Comparison of ENCODE assay signal across 8 cellular contexts in genomic region chr9:98775831-98776441, GRCh38. TPM values are rescaled to one million over a fixed set of nuclear protein-coding genes. Genes with fewer than 3 reads are reported as not detected.
DNase-seq lines count a peak whose midpoint lies in the region; ATAC-seq and TF ChIP-seq lines count a peak whose summit lies in the region.

No MANE protein-coding gene starts in this region.

- DNase-seq in activated T-cell treated with anti-CD3 and anti-CD28 coated beads for 4 hours (peak; percentile 19), LHCN-M2 (ENCODE audit: low read depth) (peak; percentile 56), epidermal melanocyte (ENCODE audit: insufficient read length, low spot score) (peak; percentile 77), naive B cell (peak; percentile 43)
- no peak for DNase-seq in activated T-cell treated with anti-CD3 and anti-CD28 coated beads, Interleukin-2, amount 50 U/mL, for 1 hour

- peaks cover 5 to 29% of the 10 kb centered on the region in 2 donors for H3K36me3 Mint-ChIP-seq in naive B cell

- H3K4me3 Mint-ChIP-seq in naive B cell: no peak overlapping the region

- peak overlapping the region in 1 of 6 donors; percentile 8 for H3K27ac Mint-ChIP-seq in naive B cell

- no peaks in the 10 kb centered on the region for H3K4me1 Mint-ChIP-seq in naive B cell

- H3K27me3 Mint-ChIP-seq in naive B cell: no peaks in the 10 kb centered on the region

- no peaks in the 10 kb centered on the region for H3K9me3 Mint-ChIP-seq in naive B cell

- ATAC-seq in SK-N-SH treated with all-trans-retinoic acid at 6 μM for 48 hours (peak; percentile 88), naive B cell (ENCODE audit: low read depth in 2 of 2) (peak; percentile 27 to 56), GM21737 (IDR thresholded peaks at IDR 0.05; ENCODE audit: unreplicated experiment) (no peak), GM21619 (IDR thresholded peaks at IDR 0.05; ENCODE audit: unreplicated experiment) (no peak)

TF ChIP-seq in SK-N-SH treated with all-trans-retinoic acid at 6 μM for 48 hours, 23 proteins besides CTCF, POLR2A, EP300 and RAD21:
- TF ChIP-seq POU6F1 (CRISPR knock-in tag; IDR thresholded peaks at IDR 0.05; ENCODE audit: borderline replicate concordance, low read depth) (no peak), OSR1 (CRISPR knock-in tag; IDR thresholded peaks at IDR 0.05) (no peak), ESRRG (CRISPR knock-in tag; IDR thresholded peaks at IDR 0.05) (no peak), CSDC2 (CRISPR knock-in tag; IDR thresholded peaks at IDR 0.05) (no peak), ZNF8 (CRISPR knock-in tag; IDR thresholded peaks at IDR 0.05) (no peak), RARB (CRISPR knock-in tag; IDR thresholded peaks at IDR 0.05) (no peak), ISL1 (CRISPR knock-in tag; IDR thresholded peaks at IDR 0.05) (no peak), ZFP30 (CRISPR knock-in tag; IDR thresholded peaks at IDR 0.05) (no peak), PPARA (CRISPR knock-in tag; IDR thresholded peaks at IDR 0.05; ENCODE audit: borderline replicate concordance) (no peak), PATZ1 (CRISPR knock-in tag; IDR thresholded peaks at IDR 0.05; ENCODE audit: borderline replicate concordance) (no peak), SNAI2 (CRISPR knock-in tag; IDR thresholded peaks at IDR 0.05) (no peak), CREB5 (CRISPR knock-in tag; IDR thresholded peaks at IDR 0.05; ENCODE audit: low read depth) (no peak), CSRNP3 (CRISPR knock-in tag; IDR thresholded peaks at IDR 0.05) (no peak), ZNF565 (CRISPR knock-in tag; conservative IDR thresholded peaks at IDR 0.05; ENCODE audit: low read depth) (no peak), BACH2 (CRISPR knock-in tag; IDR thresholded peaks at IDR 0.05; ENCODE audit: borderline replicate concordance) (no peak), ZNF70 (CRISPR knock-in tag; IDR thresholded peaks at IDR 0.05) (no peak), ARNTL (CRISPR knock-in tag; IDR thresholded peaks at IDR 0.05; ENCODE audit: borderline replicate concordance, low read depth) (no peak), TCF4 (CRISPR knock-in tag; IDR thresholded peaks at IDR 0.05; ENCODE audit: borderline replicate concordance) (no peak), ZFP3 (CRISPR knock-in tag; IDR thresholded peaks at IDR 0.05) (no peak)
TF ChIP-seq in SK-N-SH treated with all-trans-retinoic acid at 6 μM for 48 hours: peak in this region for 0.

RNA-seq across cellular contexts. Expression of gene ANKS6, which starts 20.4 kb away (rescaled TPM):
- total RNA-seq in LHCN-M2 (2014; rRNA removed): 17.0 and 22.2 TPM in 2 replicates
- 13.4 TPM for polyA plus RNA-seq in LHCN-M2 (2012)
- polyA plus RNA-seq in naive B cell (ENCODE audit: low read depth in 6 of 6): 1 to 10 TPM; 2.0 to 8.5 (median 4.0) TPM

RNA-seq across cellular contexts. Expression of gene GALNT12, which starts 31.5 kb away (rescaled TPM):
- total RNA-seq in LHCN-M2 (2014; rRNA removed): 1.7 and 2.2 TPM in 2 replicates
- 0.64 TPM for polyA plus RNA-seq in LHCN-M2 (2012)
- polyA plus RNA-seq in naive B cell (ENCODE audit: low read depth in 6 of 6): 1 to 10 TPM in 1 of 6 donors, under 1 TPM in 4, not detected in 1; 0.53 to 2.2 (median 0.78) TPM

Comparison
In these comparisons a context has a peak if more than half of its experiments do, and no peak if none do; other contexts are left out.
1. ATAC-seq: peak in SK-N-SH treated with all-trans-retinoic acid at 6 μM for 48 hours (single experiment) and naive B cell (2 of 2); none in GM21737 (single experiment) and GM21619 (single experiment).